In the genomic region with DNA sequence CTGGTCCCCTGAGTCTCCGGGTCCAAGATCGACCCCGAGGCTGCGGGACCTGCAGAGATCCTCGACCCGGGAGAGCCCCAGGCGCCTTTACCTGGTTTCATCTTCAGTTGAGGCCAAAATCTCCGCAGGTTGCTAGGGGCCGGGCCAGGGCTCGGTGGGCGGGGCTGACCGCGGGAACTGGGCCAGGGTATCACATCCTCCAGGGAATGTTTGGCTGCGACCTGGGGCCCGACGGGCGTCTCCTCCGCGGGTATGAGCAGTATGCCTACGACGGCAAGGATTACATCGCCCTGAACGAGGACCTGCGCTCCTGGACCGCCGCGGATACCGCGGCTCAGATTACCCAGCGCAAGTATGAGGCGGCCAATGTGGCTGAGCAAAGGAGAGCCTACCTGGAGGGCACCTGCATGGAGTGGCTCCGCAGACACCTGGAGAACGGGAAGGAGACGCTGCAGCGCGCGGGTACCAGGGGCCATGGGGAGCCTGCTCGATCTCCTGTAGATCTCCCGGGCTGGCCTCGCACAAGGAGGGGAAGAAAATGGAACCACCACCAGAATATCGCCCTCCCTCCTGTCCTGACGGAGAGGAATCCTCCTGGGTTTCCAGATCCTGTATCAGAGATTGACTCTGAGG, we compare ENCODE assay signal across 9 cellular contexts. TPM values are rescaled to one million over a fixed set of nuclear protein-coding genes. Genes with fewer than 3 reads are reported as not detected.
DNase-seq lines count a peak whose midpoint lies in the region; ATAC-seq and TF ChIP-seq lines count a peak whose summit lies in the region.
"Had no signal": no experiment of that assay in that cellular context is flagged by ENCODE, and none has a peak within 500 bp of the region (broad histone marks: within the 10 kb centered on the region; RNA-seq: fewer than 3 reads in every experiment).

No MANE protein-coding gene starts in this region.

- POLR2A ChIA-PET in MCF 10A (lab: Yijun Ruan, JAX), result no interaction called here

- H3K27ac Mint-ChIP-seq in MCF 10A (ENCODE audit: low read depth, unreplicated experiment), result no peak overlapping the region

- H3K4me1 Mint-ChIP-seq in MCF 10A (ENCODE audit: insufficient read depth, unreplicated experiment), result no peaks in the 10 kb centered on the region

- TF ChIP-seq EP300 in stomach (IDR thresholded peaks at IDR 0.05), result no peak

- H3K27me3 ChIP-seq in breast epithelium, result no peaks in the 10 kb centered on the region
- no peaks in the 10 kb centered on the region for H3K27me3 ChIP-seq in lower lobe of right lung (ENCODE audit: low read depth)
- H3K27me3 ChIP-seq in stomach, result peaks cover 0 to 32% (median 22%) of the 10 kb centered on the region in 3 donors

- H3K4me3 ChIP-seq in breast epithelium (peak overlapping the region; percentile 44 to 77 (median 65)), lower lobe of right lung (peak overlapping the region; percentile 63), stomach (peak overlapping the region; percentile 58 to 69 (median 63))
- H3K4me3 ChIP-seq: PC-9 had no signal

- no peak for TF ChIP-seq POLR2A in breast epithelium (IDR thresholded peaks at IDR 0.05)
- TF ChIP-seq POLR2A in stomach (IDR thresholded peaks at IDR 0.05), result no peak

- H3K9me3 Mint-ChIP-seq in MCF 10A (ENCODE audit: unreplicated experiment), result no peaks in the 10 kb centered on the region

- no TSS peak for BruUV-seq in MCF 10A (replicated peaks; lab: Mats Ljungman, UMichigan)

- ATAC-seq in lower lobe of right lung (peak; percentile 70), GM18861 (IDR thresholded peaks at IDR 0.05; ENCODE audit: unreplicated experiment) (no peak)

- TF ChIP-seq CTCF in breast epithelium (IDR thresholded peaks at IDR 0.05), result no peak
- no peak for TF ChIP-seq CTCF in MCF 10A (IDR thresholded peaks at IDR 0.05; ENCODE audit: unreplicated experiment)
- TF ChIP-seq CTCF in lower lobe of right lung (IDR thresholded peaks at IDR 0.05), result no peak
- TF ChIP-seq CTCF in stomach (IDR thresholded peaks at IDR 0.05), result no peak

- intact Hi-C loops in breast epithelium (cut with DNase I; ENCODE audit: low total_unique reads), result loop anchor here (10.0 kb wide), 1 partner anchor 152 kb away; no protein-coding TSS in a partner anchor
- intact Hi-C loops in MCF 10A (cut with micrococcal nuclease), result no loop called here
- intact Hi-C loops in lower lobe of right lung (cut with DNase I), result no loop called here
- intact Hi-C loops in stomach (cut with DNase I; ENCODE audit: low total_unique reads), result no loop called here

- H3K27me3 Mint-ChIP-seq in MCF 10A (ENCODE audit: insufficient read depth, unreplicated experiment), result no peaks in the 10 kb centered on the region

- DNase-seq in breast epithelium (ENCODE audit: low spot score in 2 of 2), result no peak
- no peak for DNase-seq in MCF 10A (ENCODE audit: unreplicated experiment)
- peak; percentile 7 for DNase-seq in central memory CD4-positive, alpha-beta T cell
- DNase-seq in lower lobe of right lung, result peak; percentile 74
- DNase-seq in stomach, result peak; percentile 47
- no peak for DNase-seq in dermis blood vessel endothelial cell
- no peak for DNase-seq in NCI-H510A (lab: John Stamatoyannopoulos, UW)

- H3K36me3 Mint-ChIP-seq in MCF 10A (ENCODE audit: insufficient read depth, unreplicated experiment), result peaks cover 4% of the 10 kb centered on the region

- no peak overlapping the region for H3K4me3 Mint-ChIP-seq in MCF 10A (ENCODE audit: unreplicated experiment)

- H3K27ac ChIP-seq in breast epithelium (no peak overlapping the region), lower lobe of right lung (no peak overlapping the region), stomach (peak overlapping the region in 1 of 5 donors; percentile 76)
- H3K27ac ChIP-seq: PC-9 had no signal

- H3K4me1 ChIP-seq in breast epithelium, result no peaks in the 10 kb centered on the region
- peaks cover 14% of the 10 kb centered on the region for H3K4me1 ChIP-seq in lower lobe of right lung
- H3K4me1 ChIP-seq in stomach, result peaks cover 13 to 25% (median 17%) of the 10 kb centered on the region in 4 donors

- H3K9me3 ChIP-seq in breast epithelium (no peaks in the 10 kb centered on the region), lower lobe of right lung (no peaks in the 10 kb centered on the region), stomach (no peaks in the 10 kb centered on the region)

- H3K36me3 ChIP-seq in breast epithelium, result no peaks in the 10 kb centered on the region
- no peaks in the 10 kb centered on the region for H3K36me3 ChIP-seq in lower lobe of right lung
- H3K36me3 ChIP-seq in stomach, result no peaks in the 10 kb centered on the region

- CTCF ChIA-PET in MCF 10A (lab: Yijun Ruan, JAX), result no interaction called here

- WGBS in stomach, 5 donors, result 5 to 15% (median 6%) methylated on average over 16 to 42 of the region's 42 CpGs

RNA-seq across cellular contexts. Expression of a gene that starts 53.8 kb away (rescaled TPM):
- 10 to 100 TPM; 14.2 to 39.7 (median 24.1) TPM for total RNA-seq in breast epithelium
- total RNA-seq in MCF 10A (2022), result 60.9 and 68.3 TPM in 2 replicates
- 22.4 TPM for total RNA-seq in lower lobe of right lung
- total RNA-seq in stomach, result 10 to 100 TPM in 3 of 5 donors, 1 to 10 TPM in 2; 4.1 to 44.2 (median 21.7) TPM
- 10 to 100 TPM; 36.0 to 65.1 (median 52.3) TPM for polyA plus RNA-seq in stomach
- 14.8 and 39.1 TPM in 2 replicates for total RNA-seq in dermis blood vessel endothelial cell

RNA-seq across cellular contexts. Expression of a gene that starts 59.8 kb away (rescaled TPM):
- total RNA-seq in breast epithelium (10 to 100 TPM; 28.2 to 43.5 (median 35.8) TPM), MCF 10A (2022) (60.1 and 82.2 TPM in 2 replicates), lower lobe of right lung (65.7 TPM), stomach (100 to 1,000 TPM in 1 of 5 donors, 10 to 100 TPM in 3, 1 to 10 TPM in 1; 1.2 to 141 (median 30.4) TPM), dermis blood vessel endothelial cell (14.0 and 15.0 TPM in 2 replicates)
- 100 to 1,000 TPM in 1 of 3 donors, 10 to 100 TPM in 2; 67.8 to 106 (median 69.7) TPM for polyA plus RNA-seq in stomach

Comparison
In these comparisons a context has a peak if more than half of its experiments do, and no peak if none do; other contexts are left out.
1. DNase-seq: peak in central memory CD4-positive, alpha-beta T cell (single experiment), lower lobe of right lung (single experiment) and stomach (single experiment); none in breast epithelium (0 of 2), MCF 10A (single experiment), dermis blood vessel endothelial cell (single experiment) and NCI-H510A (single experiment).
2. Peak in every context shown above with its lines, with median percentiles within 50 percentile points of each other: H3K4me3 ChIP-seq.